34 cellular contexts compared by ENCODE assay signal in genomic region chr3:147662705-147663104, GRCh38.
DNase-seq lines count a peak whose midpoint lies in the region; ATAC-seq and TF ChIP-seq lines count a peak whose summit lies in the region.
"Had no signal": no experiment of that assay in that cellular context is flagged by ENCODE, and none has a peak within 500 bp of the region (broad histone marks: within the 10 kb centered on the region; RNA-seq: fewer than 3 reads in every experiment).

No MANE protein-coding gene starts in this region.

- H3K4me1 ChIP-seq in Loucy (ENCODE audit: insufficient read depth, low read length, poor library complexity, severe bottlenecking) (peaks cover 43% of the 10 kb centered on the region), SK-N-SH (ENCODE audit: control insufficient read depth in 1 of 2, insufficient read depth in 2 of 2, low read depth in 1 of 2, low read length in 1 of 2) (no peaks in the 10 kb centered on the region; a peak in 1 of 4 replicates)
- H3K4me1 ChIP-seq: A549, BE2C, BLaER1, Caco-2 had no signal

- H4K20me1 ChIP-seq in Loucy (ENCODE audit: insufficient read depth, low read length, poor library complexity, severe bottlenecking) (no peaks in the 10 kb centered on the region), SK-N-SH (ENCODE audit: insufficient read depth) (no peaks in the 10 kb centered on the region)
- H4K20me1 ChIP-seq: BLaER1; BLaER1 treated with 17β-estradiol and CSF1 and Interleukin-3, amounts not matched to agents 10 nM and 100 nM had no signal

- H3K27ac ChIP-seq in SK-N-SH (ENCODE audit: low read depth in 2 of 2, low read length in 1 of 2), result no peak overlapping the region
- H3K27ac ChIP-seq: 22Rv1; A549; BLaER1; BLaER1 treated with 17β-estradiol and CSF1 and Interleukin-3, amounts not matched to agents 10 nM and 100 nM; C4-2B had no signal

- peaks cover 5% of the 10 kb centered on the region; the same call in 1 of the 2 replicates for H3K9me3 ChIP-seq in Loucy (ENCODE audit: insufficient read depth, low read depth, low read length)
- H3K9me3 ChIP-seq in SK-N-SH, result no peaks in the 10 kb centered on the region
- H3K9me3 ChIP-seq: A549; BE2C; BLaER1; BLaER1 treated with 17β-estradiol and CSF1 and Interleukin-3, amounts not matched to agents 10 nM and 100 nM; Caco-2 had no signal

- no peak overlapping the region for H3K4me3 ChIP-seq in Loucy (ENCODE audit: low read length, poor library complexity, severe bottlenecking)
- no peak overlapping the region for H3K4me3 ChIP-seq in SK-N-SH (ENCODE audit: low read depth in 2 of 2, low read length in 1 of 2)
- no peak overlapping the region for H3K4me3 ChIP-seq in H7 (ENCODE audit: insufficient read depth, low read depth, low read length)
- H3K4me3 ChIP-seq: A549; BLaER1; BLaER1 treated with 17β-estradiol and CSF1 and Interleukin-3, amounts not matched to agents 10 nM and 100 nM had no signal

- H2AFZ ChIP-seq in Loucy (ENCODE audit: low read length) (peak overlapping the region; percentile 66), SK-N-SH (ENCODE audit: low read depth) (no peak overlapping the region)

- H3K4me3 Mint-ChIP-seq in type B pancreatic cell, result no peak overlapping the region
- H3K4me3 Mint-ChIP-seq: B cell; CD14-positive monocyte; CD4-positive, alpha-beta memory T cell; CD4-positive, alpha-beta T cell; CD4-positive, CD25-positive, alpha-beta regulatory T cell; CD8-positive, alpha-beta memory T cell; CD8-positive, alpha-beta T cell had no signal

- TF ChIP-seq CTCF in Loucy (conservative IDR thresholded peaks at IDR 0.05; ENCODE audit: low read length), result no peak
- TF ChIP-seq CTCF in SK-N-SH (IDR thresholded peaks at IDR 0.05), result no peak
- TF ChIP-seq CTCF in type B pancreatic cell (conservative IDR thresholded peaks at IDR 0.05), result no peak

- H3K79me2 ChIP-seq in Loucy (ENCODE audit: insufficient read depth, low read length) (no peaks in the 10 kb centered on the region), SK-N-SH (ENCODE audit: insufficient read depth) (no peaks in the 10 kb centered on the region)

- peaks cover 3% of the 10 kb centered on the region for H3K27me3 Mint-ChIP-seq in type B pancreatic cell
- H3K27me3 Mint-ChIP-seq: B cell; CD4-positive, alpha-beta memory T cell; CD4-positive, alpha-beta T cell; CD4-positive, CD25-positive, alpha-beta regulatory T cell; CD8-positive, alpha-beta memory T cell had no signal

- intact Hi-C loops in cardiac septum (cut with DNase I), result no loop called here

- peak in 1 of 2 experiments; percentile 64; a peak in 1 of 4 replicates for TF ChIP-seq EP300 in SK-N-SH (IDR thresholded peaks at IDR 0.05; ENCODE audit: borderline replicate concordance in 1 of 2, low read depth in 1 of 2, low read length in 1 of 2)

- H3K4me1 Mint-ChIP-seq in type B pancreatic cell (ENCODE audit: unreplicated experiment), result no peaks in the 10 kb centered on the region
- H3K4me1 Mint-ChIP-seq: B cell; CD4-positive, alpha-beta memory T cell; CD4-positive, CD25-positive, alpha-beta regulatory T cell; CD8-positive, alpha-beta memory T cell had no signal

- H3K9ac ChIP-seq in Loucy (ENCODE audit: low read depth, low read length, poor library complexity, severe bottlenecking) (no peak overlapping the region), SK-N-SH (no peak overlapping the region)
- H3K9ac ChIP-seq: BLaER1; BLaER1 treated with 17β-estradiol and CSF1 and Interleukin-3, amounts not matched to agents 10 nM and 100 nM had no signal

- no peaks in the 10 kb centered on the region for H3K27me3 ChIP-seq in Loucy (ENCODE audit: insufficient read depth, low read length, poor library complexity, severe bottlenecking)
- H3K27me3 ChIP-seq in SK-N-SH (ENCODE audit: insufficient read depth), result no peaks in the 10 kb centered on the region
- no peaks in the 10 kb centered on the region for H3K27me3 ChIP-seq in H7 (ENCODE audit: control insufficient read depth, insufficient read depth, low read length)
- H3K27me3 ChIP-seq: BE2C; BLaER1; BLaER1 treated with 17β-estradiol and CSF1 and Interleukin-3, amounts not matched to agents 10 nM and 100 nM had no signal

- no peaks in the 10 kb centered on the region for H3K36me3 ChIP-seq in Loucy (ENCODE audit: insufficient read depth, low read length)
- no peaks in the 10 kb centered on the region for H3K36me3 ChIP-seq in SK-N-SH (replicated peaks in 1 of 2; ENCODE audit: control insufficient read depth in 1 of 2, insufficient read depth in 2 of 2, low read length in 1 of 2)
- H3K36me3 ChIP-seq in H7 (replicated peaks; ENCODE audit: control insufficient read depth, insufficient read depth, low read length), result no peaks in the 10 kb centered on the region
- H3K36me3 ChIP-seq: BE2C; BLaER1; BLaER1 treated with 17β-estradiol and CSF1 and Interleukin-3, amounts not matched to agents 10 nM and 100 nM had no signal

- H3F3A ChIP-seq in Loucy (ENCODE audit: low read depth) (no peaks in the 10 kb centered on the region; the same call in 1 of the 2 replicates), SK-N-SH (replicated peaks; ENCODE audit: insufficient read depth) (no peaks in the 10 kb centered on the region)

- ATAC-seq in SK-N-SH treated with all-trans-retinoic acid at 6 μM for 48 hours, result no peak
- ATAC-seq: A549; CD8-positive, alpha-beta T cell had no signal

- no peak overlapping the region for H3K27ac Mint-ChIP-seq in type B pancreatic cell
- H3K27ac Mint-ChIP-seq: B cell; CD14-positive monocyte; CD4-positive, alpha-beta memory T cell; CD4-positive, alpha-beta T cell; CD4-positive, CD25-positive, alpha-beta regulatory T cell; CD8-positive, alpha-beta memory T cell; CD8-positive, alpha-beta T cell had no signal

- no peaks in the 10 kb centered on the region for H3K9me3 Mint-ChIP-seq in type B pancreatic cell
- H3K9me3 Mint-ChIP-seq: CD4-positive, alpha-beta T cell; CD8-positive, alpha-beta T cell had no signal

- no peak for TF ChIP-seq RAD21 in SK-N-SH (IDR thresholded peaks at IDR 0.05; ENCODE audit: low read length)

- no peaks in the 10 kb centered on the region for H3K36me3 Mint-ChIP-seq in type B pancreatic cell
- H3K36me3 Mint-ChIP-seq: CD14-positive monocyte; CD4-positive, alpha-beta memory T cell; CD4-positive, CD25-positive, alpha-beta regulatory T cell; CD8-positive, alpha-beta memory T cell; CD8-positive, alpha-beta T cell had no signal

- POLR2A ChIA-PET in SK-N-SH (lab: Yijun Ruan, JAX), result no interaction called here

- no peak overlapping the region for H3K4me2 ChIP-seq in Loucy (ENCODE audit: low read depth, low read length, poor library complexity, severe bottlenecking)
- H3K4me2 ChIP-seq in SK-N-SH, result no peak overlapping the region
- H3K4me2 ChIP-seq: A549; BLaER1; BLaER1 treated with 17β-estradiol and CSF1 and Interleukin-3, amounts not matched to agents 10 nM and 100 nM had no signal

- H3K9me2 ChIP-seq in Loucy (replicated peaks; ENCODE audit: low read depth, low read length), result no peaks in the 10 kb centered on the region
- no peaks in the 10 kb centered on the region for H3K9me2 ChIP-seq in SK-N-SH

- 12% methylated on average over 1 of the region's 1 CpG for WGBS in SK-N-SH (ENCODE audit: low lambda C conversion rate)

- CTCF ChIA-PET in SK-N-SH (lab: Yijun Ruan, JAX), result interaction anchor here (0.7 kb wide), 1 partner anchor 11 kb away, joined by 3 read pairs; no protein-coding TSS in a partner anchor

- DNase-seq in SK-N-DZ (ENCODE audit: low spot score) (peak; percentile 62), SK-N-SH (no peak), H7 (no peak), type B pancreatic cell (ENCODE audit: extremely low spot score, unreplicated experiment) (no peak), SW 1271 (lab: John Stamatoyannopoulos, UW) (no peak), cardiac septum (ENCODE audit: low spot score) (no peak)
- DNase-seq: 8988T; ACHN; AML-193; BE2C; C1 segment of cervical spinal cord; Caco-2; Calu3; CD4-positive, alpha-beta memory T cell; CD4-positive, alpha-beta T cell; CD4-positive, CD25-positive, alpha-beta regulatory T cell; CD8-positive, alpha-beta memory T cell; CD8-positive, alpha-beta T cell; DMS 273 treated with DMSO at 0.1 percent for 48 hours; DMS153; DMS53; DMS79; DMS79 treated with DMSO at 0.1 percent for 48 hours; DND-41; EL had no signal

TF ChIP-seq in SK-N-SH, 30 proteins besides CTCF, POLR2A, EP300 and RAD21:
- TF ChIP-seq EZH2phosphoT487 (IDR thresholded peaks at IDR 0.05; ENCODE audit: borderline replicate concordance, low read depth), result no peak
- TF ChIP-seq GATA2 (CRISPR knock-in tag; IDR thresholded peaks at IDR 0.05), result peak; percentile 81

TF ChIP-seq in SK-N-SH treated with all-trans-retinoic acid at 6 μM for 48 hours, 23 proteins besides CTCF, POLR2A, EP300 and RAD21:
- TF ChIP-seq TCF4 (CRISPR knock-in tag; IDR thresholded peaks at IDR 0.05; ENCODE audit: borderline replicate concordance) (peak; percentile 59; the same call in 1 of the 2 replicates), ZNF565 (CRISPR knock-in tag; conservative IDR thresholded peaks at IDR 0.05; ENCODE audit: low read depth) (no peak), ESRRG (CRISPR knock-in tag; IDR thresholded peaks at IDR 0.05) (no peak), PPARA (CRISPR knock-in tag; IDR thresholded peaks at IDR 0.05; ENCODE audit: borderline replicate concordance) (no peak), ISL1 (CRISPR knock-in tag; IDR thresholded peaks at IDR 0.05) (no peak), OSR1 (CRISPR knock-in tag; IDR thresholded peaks at IDR 0.05) (no peak), ZNF70 (CRISPR knock-in tag; IDR thresholded peaks at IDR 0.05) (no peak), CSRNP3 (CRISPR knock-in tag; IDR thresholded peaks at IDR 0.05) (no peak)
TF ChIP-seq in SK-N-SH treated with all-trans-retinoic acid at 6 μM for 48 hours: peak in this region for 1.
